Comparison of ENCODE assay signal across 21 cellular contexts in genomic region chr15:88800026-88800425, GRCh38. TPM values are rescaled to one million over a fixed set of nuclear protein-coding genes. Genes with fewer than 3 reads are reported as not detected.
A peak's percentile ranks its signal among the peaks of the same experiment; 100 is the strongest.
DNase-seq lines count a peak whose midpoint lies in the region; ATAC-seq, FAIRE-seq and TF ChIP-seq lines count a peak whose summit lies in the region.
"Had no signal": no experiment of that assay in that cellular context is flagged by ENCODE, and none has a peak within 500 bp of the region (broad histone marks: within the 10 kb centered on the region; RNA-seq: fewer than 3 reads in every experiment).

No MANE protein-coding gene starts in this region.

- H3K36me3 ChIP-seq in keratinocyte (ENCODE audit: control insufficient read depth in 2 of 2, extremely low read depth in 1 of 2, insufficient read depth in 2 of 2, low read length in 2 of 2), result no peaks in the 10 kb centered on the region
- H3K36me3 ChIP-seq: BE2C, gastroesophageal sphincter, neutrophil had no signal

- H2AFZ ChIP-seq in keratinocyte (ENCODE audit: control insufficient read depth, low read length), result no peak overlapping the region

- peak; percentile 42 for DNase-seq in AG20443 (ENCODE audit: low spot score)
- peak; percentile 28 for DNase-seq in HS-5 (ENCODE audit: low read depth)
- DNase-seq in astrocyte of the spinal cord (ENCODE audit: low read depth, low spot score), result peak; percentile 22
- peak; percentile 53 for DNase-seq in keratinocyte (ENCODE audit: low read depth, low spot score)
- DNase-seq in activated effector memory CD4-positive, alpha-beta T cell treated with Interleukin-2 at 50 U/mL for 16 hours, result no peak
- no peak for DNase-seq in T-helper 1 cell
- DNase-seq: activated B cell treated with CpG ODN at 0.5 μM for 24 hours; activated gamma-delta T cell treated with Interleukin-2 at 50 U/mL for 16 hours; BE2C; body of pancreas; DMS 273 treated with DMSO at 0.1 percent for 48 hours; effector CD4-positive, alpha-beta T cell; H9; KG1; NCI-H1694 treated with DMSO at 0.1 percent for 48 hours; NCI-H510A treated with DMSO at 0.1 percent for 48 hours; stimulated activated CD4-positive, alpha-beta T cell treated with anti-CD3 and anti-CD28 coated beads, Interleukin-4, amount 100 ng/mL, for 4 hours had no signal

- in situ Hi-C loops in astrocyte of the spinal cord (cut with HindIII; ENCODE audit: low sequenced_read_pairs), result no loop called here

- dilution Hi-C loops in keratinocyte (cut with MboI; ENCODE audit: extremely low pct_ligation_motif_present, low sequenced_read_pairs), result no loop called here

- H4K20me1 ChIP-seq in keratinocyte (ENCODE audit: control insufficient read depth, extremely low read depth, insufficient read depth, low read length), result peaks cover 3% of the 10 kb centered on the region

- H3K9ac ChIP-seq in keratinocyte (ENCODE audit: control insufficient read depth, extremely low read depth, insufficient read depth, low read length), result no peak overlapping the region

- H3K27me3 ChIP-seq in keratinocyte (ENCODE audit: control insufficient read depth, extremely low read depth, insufficient read depth, low read length), result peaks cover 32% of the 10 kb centered on the region
- H3K27me3 ChIP-seq: body of pancreas had no signal

- H3K79me2 ChIP-seq in keratinocyte (ENCODE audit: control insufficient read depth, insufficient read depth, low read length), result no peaks in the 10 kb centered on the region

- peak; percentile 94 for FAIRE-seq in keratinocyte (lab: Jason Lieb, UNC)

- H3K9me1 ChIP-seq in keratinocyte (ENCODE audit: control insufficient read depth, extremely low read depth, insufficient read depth, low read length), result no peaks in the 10 kb centered on the region

- no peak overlapping the region for H3K4me2 ChIP-seq in keratinocyte (ENCODE audit: control insufficient read depth, extremely low read depth, insufficient read depth, low read depth, low read length)

- TF ChIP-seq CTCF in astrocyte of the spinal cord (IDR thresholded peaks at IDR 0.05; ENCODE audit: low read depth, low read length) (no peak), keratinocyte (optimal IDR thresholded peaks at IDR 0.05 in 1 of 3, IDR thresholded peaks at IDR 0.05 in 1 of 3, conservative IDR thresholded peaks at IDR 0.05 in 1 of 3; ENCODE audit: extremely low read depth in 1 of 3, insufficient read depth in 2 of 3, low read length in 3 of 3) (peak in 1 of 3 experiments; percentile 14)

- no peak overlapping the region for H3K27ac ChIP-seq in keratinocyte (ENCODE audit: control insufficient read depth, insufficient read depth, low read length)
- H3K27ac ChIP-seq: body of pancreas, gastroesophageal sphincter, neutrophil had no signal

- H3K9me3 ChIP-seq in keratinocyte (ENCODE audit: control insufficient read depth, low read depth, low read length), result no peaks in the 10 kb centered on the region
- H3K9me3 ChIP-seq: BE2C, body of pancreas, neutrophil had no signal

- H3K4me3 ChIP-seq in astrocyte of the spinal cord (ENCODE audit: low read depth, low read length) (no peak overlapping the region), keratinocyte (ENCODE audit: control insufficient read depth in 2 of 3, extremely low read depth in 1 of 3, insufficient read depth in 2 of 3, low read depth in 1 of 3, low read length in 3 of 3) (no peak overlapping the region)
- H3K4me3 ChIP-seq: body of pancreas, gastroesophageal sphincter had no signal

- ATAC-seq in HG03280 (IDR thresholded peaks at IDR 0.05; ENCODE audit: unreplicated experiment) (no peak), GM21390 (IDR thresholded peaks at IDR 0.05; ENCODE audit: unreplicated experiment) (no peak)
- ATAC-seq: body of pancreas, gastroesophageal sphincter had no signal

- peaks cover 3% of the 10 kb centered on the region for H3K4me1 ChIP-seq in keratinocyte (ENCODE audit: control insufficient read depth, extremely low read depth, insufficient read depth, low read length)
- H3K4me1 ChIP-seq: BE2C had no signal

RNA-seq across cellular contexts. Expression of gene ACAN, which starts 3.2 kb away (rescaled TPM):
- polyA plus RNA-seq in keratinocyte, result not detected in 3 replicates
- not detected for polyA plus RNA-seq in keratinocyte (2011; ENCODE audit: low read depth)
- polyA plus RNA-seq in keratinocyte (2011; cell fraction: cytosol; rRNA removed), result not detected in 2 replicates
- not detected in 2 replicates for polyA plus RNA-seq in keratinocyte (2011; cell fraction: nucleus; rRNA removed)
- polyA plus RNA-seq in keratinocyte (2012; ENCODE audit: low replicate concordance), result not detected in 2 replicates
- polyA minus RNA-seq in keratinocyte, result not detected in 3 replicates
- not detected for polyA minus RNA-seq in keratinocyte (2011; cell fraction: cytosol; rRNA and poly(A)+ RNA removed)
- polyA minus RNA-seq in keratinocyte (2011; cell fraction: nucleus; rRNA and poly(A)+ RNA removed), result not detected in 2 replicates

Comparison
In these comparisons a context has a peak if more than half of its experiments do, and no peak if none do; other contexts are left out.
1. DNase-seq: peak in AG20443 (single experiment), HS-5 (single experiment), astrocyte of the spinal cord (single experiment) and keratinocyte (single experiment); none in activated effector memory CD4-positive, alpha-beta T cell treated with Interleukin-2 at 50 U/mL for 16 hours (single experiment) and T-helper 1 cell (0 of 5).